8 cellular contexts compared by ENCODE assay signal in genomic region chr13:28819748-28820098, GRCh38. TPM values are rescaled to one million over a fixed set of nuclear protein-coding genes. Genes with fewer than 3 reads are reported as not detected.
DNase-seq lines count a peak whose midpoint lies in the region; ATAC-seq and TF ChIP-seq lines count a peak whose summit lies in the region.

No MANE protein-coding gene starts in this region.

- H4K20me1 ChIP-seq in fibroblast of lung (ENCODE audit: control insufficient read depth, extremely low read depth, insufficient read depth, low read length): no peaks in the 10 kb centered on the region
- no peaks in the 10 kb centered on the region for H4K20me1 ChIP-seq in neural cell (ENCODE audit: insufficient read depth)

- H3K27me3 ChIP-seq in CD8-positive, alpha-beta T cell (ENCODE audit: insufficient read depth, low read length): no peaks in the 10 kb centered on the region
- H3K27me3 ChIP-seq in fibroblast of lung (ENCODE audit: control insufficient read depth, insufficient read depth, low read length) (peaks cover 5% of the 10 kb centered on the region), neural cell (ENCODE audit: insufficient read depth, low read depth, low read length) (peaks cover 33% of the 10 kb centered on the region)

- H2AFZ ChIP-seq in fibroblast of lung (ENCODE audit: low read length): no peak overlapping the region
- H2AFZ ChIP-seq in neural cell (ENCODE audit: low read depth, low read length): no peak overlapping the region

- no peaks in the 10 kb centered on the region for H3K9me3 ChIP-seq in CD8-positive, alpha-beta T cell (ENCODE audit: low read length)
- H3K9me3 ChIP-seq in fibroblast of lung (ENCODE audit: control insufficient read depth, insufficient read depth, low read depth, low read length): no peaks in the 10 kb centered on the region
- H3K9me3 ChIP-seq in neural cell (ENCODE audit: low read length): no peaks in the 10 kb centered on the region

- peaks cover 6% of the 10 kb centered on the region for H3K4me1 Mint-ChIP-seq in CD8-positive, alpha-beta T cell (ENCODE audit: low read depth)

- TF ChIP-seq RAD21 in neural cell (conservative IDR thresholded peaks at IDR 0.05): peak; percentile 52

- H3K27ac ChIP-seq in CD8-positive, alpha-beta T cell (ENCODE audit: low read depth, low read length): no peak overlapping the region
- H3K27ac ChIP-seq in fibroblast of lung (ENCODE audit: insufficient read depth, low read length) (no peak overlapping the region), neural cell (ENCODE audit: low read length) (no peak overlapping the region)

- H3K4me3 ChIP-seq in CD8-positive, alpha-beta T cell (ENCODE audit: low read depth, low read length): no peak overlapping the region
- peak overlapping the region in 1 of 4 experiments; percentile 35 for H3K4me3 ChIP-seq in fibroblast of lung (replicated peaks in 1 of 4; ENCODE audit: control extremely low read depth in 1 of 4, insufficient read depth in 1 of 4, low read depth in 3 of 4, low read length in 4 of 4)
- peak overlapping the region; percentile 67 for H3K4me3 ChIP-seq in neural cell (ENCODE audit: low read length)

- DNase-seq in CD8-positive, alpha-beta T cell: peak in 4 of 7 experiments; percentile 4 to 17 (median 15)
- DNase-seq in NCI-H2196 treated with DMSO at 0.1 percent for 48 hours (lab: John Stamatoyannopoulos, UW; ENCODE audit: unreplicated experiment) (peak; percentile 10), activated T-cell treated with anti-CD3 and anti-CD28 coated beads for 24 hours (ENCODE audit: low read depth) (peak; percentile 27), fibroblast of lung (ENCODE audit: low read depth in 2 of 2) (peak; percentile 8 to 30), SIG-M5 (lab: John Stamatoyannopoulos, UW) (no peak)

- no peak for TF ChIP-seq CTCF in CD8-positive, alpha-beta T cell (IDR thresholded peaks at IDR 0.05)
- TF ChIP-seq CTCF in fibroblast of lung (conservative IDR thresholded peaks at IDR 0.05 in 1 of 2, IDR thresholded peaks at IDR 0.05 in 1 of 2; ENCODE audit: low read depth in 1 of 2, low read length in 2 of 2) (no peak), neural cell (IDR thresholded peaks at IDR 0.05; ENCODE audit: poor library complexity, severe bottlenecking) (peak; percentile 62)

- H3F3A ChIP-seq in neural cell (ENCODE audit: insufficient read depth, low read length, poor library complexity, severe bottlenecking): no peaks in the 10 kb centered on the region

- intact Hi-C loops in CD8-positive, alpha-beta T cell (cut with DNase I, micrococcal nuclease): no loop called here

- H3K79me2 ChIP-seq in fibroblast of lung (ENCODE audit: control insufficient read depth, insufficient read depth, low read length) (no peaks in the 10 kb centered on the region), neural cell (replicated peaks; ENCODE audit: insufficient read depth, low read length) (no peaks in the 10 kb centered on the region)

- H3K27me3 Mint-ChIP-seq in CD8-positive, alpha-beta T cell (ENCODE audit: low read depth): peaks cover 57% of the 10 kb centered on the region

- H3K36me3 Mint-ChIP-seq in CD8-positive, alpha-beta T cell: no peaks in the 10 kb centered on the region

- H3K4me1 ChIP-seq in CD8-positive, alpha-beta T cell (ENCODE audit: insufficient read depth, low read length): no peaks in the 10 kb centered on the region
- no peaks in the 10 kb centered on the region for H3K4me1 ChIP-seq in fibroblast of lung (ENCODE audit: control insufficient read depth, extremely low read depth, insufficient read depth, low read length)

- H3K9me3 Mint-ChIP-seq in CD8-positive, alpha-beta T cell: peaks cover 6% of the 10 kb centered on the region

- peak; percentile 34 for ATAC-seq in CD8-positive, alpha-beta T cell
- ATAC-seq in GM21528 (IDR thresholded peaks at IDR 0.05; ENCODE audit: low FRiP score, unreplicated experiment) (peak; percentile 56), GM21367 (IDR thresholded peaks at IDR 0.05; ENCODE audit: unreplicated experiment) (no peak)

- no peaks in the 10 kb centered on the region for H3K36me3 ChIP-seq in CD8-positive, alpha-beta T cell (ENCODE audit: insufficient read depth, low read length)
- H3K36me3 ChIP-seq in fibroblast of lung (ENCODE audit: control insufficient read depth, insufficient read depth, low read length): no peaks in the 10 kb centered on the region
- H3K36me3 ChIP-seq in neural cell (ENCODE audit: insufficient read depth, low read length): no peaks in the 10 kb centered on the region

- no peak overlapping the region for H3K9ac ChIP-seq in fibroblast of lung (ENCODE audit: insufficient read depth, low read length)
- peak overlapping the region; percentile 62 for H3K9ac ChIP-seq in neural cell (ENCODE audit: low read length)

- H3K4me2 ChIP-seq in fibroblast of lung (ENCODE audit: extremely low read depth, insufficient read depth, low read length) (no peak overlapping the region), neural cell (ENCODE audit: low read length) (no peak overlapping the region)

- CTCF ChIA-PET in CD8-positive, alpha-beta T cell (lab: Charles Lee): no interaction called here

- POLR2A ChIA-PET in CD8-positive, alpha-beta T cell (lab: Charles Lee): no interaction called here

- TF ChIP-seq EP300 in neural cell (conservative IDR thresholded peaks at IDR 0.05; ENCODE audit: poor library complexity, severe bottlenecking): no peak

- no peak overlapping the region for H3K4me3 Mint-ChIP-seq in CD8-positive, alpha-beta T cell

- H3K9me2 ChIP-seq in neural cell (ENCODE audit: insufficient read depth, low read length): no peaks in the 10 kb centered on the region

- no peak overlapping the region for H3K27ac Mint-ChIP-seq in CD8-positive, alpha-beta T cell

TF ChIP-seq in neural cell, 6 proteins besides CTCF, POLR2A, EP300 and RAD21:
- TF ChIP-seq SMC3 (conservative IDR thresholded peaks at IDR 0.05; ENCODE audit: poor library complexity) (no peak), POLR2AphosphoS5 (IDR thresholded peaks at IDR 0.05) (peak; percentile 23), TAF1 (IDR thresholded peaks at IDR 0.05; ENCODE audit: low read depth) (no peak), MXI1 (conservative IDR thresholded peaks at IDR 0.05; ENCODE audit: poor library complexity, severe bottlenecking) (no peak)

RNA-seq across cellular contexts. Expression of gene MTUS2, which starts 0.4 kb away (rescaled TPM):
- not detected for total RNA-seq in CD8-positive, alpha-beta T cell
- total RNA-seq in fibroblast of lung: not detected in 2 replicates
- polyA plus RNA-seq in fibroblast of lung: 0.02 and 0.06 TPM in 2 replicates
- polyA plus RNA-seq in fibroblast of lung (2012): not detected in 2 replicates
- not detected in 2 replicates for polyA minus RNA-seq in fibroblast of lung (ENCODE audit: low replicate concordance)
- polyA plus RNA-seq in neural cell: 4.4 and 8.4 TPM in 2 replicates
- polyA minus RNA-seq in neural cell: 9.7 and 11.1 TPM in 2 replicates
